In the genomic region with DNA sequence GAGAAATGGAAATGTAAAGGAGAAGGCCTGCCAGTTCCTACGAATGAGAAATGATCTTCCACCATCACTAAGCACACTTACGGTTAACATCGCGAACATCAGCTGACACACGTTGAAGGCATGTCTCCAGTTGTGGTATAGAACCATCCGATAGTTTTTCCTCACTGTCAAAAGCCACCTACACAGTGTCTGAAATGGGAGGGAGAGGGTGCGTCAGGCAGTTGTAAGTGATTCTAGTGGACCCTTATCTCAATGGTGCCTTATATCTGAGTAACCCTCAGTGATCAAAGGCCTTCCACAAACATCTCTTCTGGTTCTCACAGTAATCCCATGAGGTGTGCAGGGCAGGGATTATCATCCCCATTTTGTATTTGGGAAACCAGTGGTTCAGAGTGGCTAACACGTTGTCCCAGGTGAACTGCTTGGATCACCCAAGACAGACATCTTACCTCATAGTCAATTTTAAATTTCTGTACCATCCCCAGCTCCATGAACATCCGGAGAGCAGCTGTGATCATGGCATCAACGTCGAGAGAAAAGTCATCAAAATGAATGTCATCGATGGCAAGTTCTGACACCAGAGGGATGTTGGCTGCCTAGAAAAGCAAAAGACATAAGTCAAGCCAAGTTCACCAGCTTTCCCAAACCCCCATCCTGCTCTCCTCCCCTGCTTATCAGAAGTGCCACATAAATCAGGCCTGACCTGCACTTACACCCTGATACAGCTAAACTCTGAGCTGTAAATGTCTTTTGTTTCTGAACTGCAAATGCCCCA, we compare ENCODE assay signal across 1 cellular context.
TF ChIP-seq lines count a peak whose summit lies in the region.

No MANE protein-coding gene starts in this region.

TF ChIP-seq in HepG2, 621 proteins besides CTCF, POLR2A, EP300 and RAD21 (continued from another document):
- TF ChIP-seq, protein P1, sequence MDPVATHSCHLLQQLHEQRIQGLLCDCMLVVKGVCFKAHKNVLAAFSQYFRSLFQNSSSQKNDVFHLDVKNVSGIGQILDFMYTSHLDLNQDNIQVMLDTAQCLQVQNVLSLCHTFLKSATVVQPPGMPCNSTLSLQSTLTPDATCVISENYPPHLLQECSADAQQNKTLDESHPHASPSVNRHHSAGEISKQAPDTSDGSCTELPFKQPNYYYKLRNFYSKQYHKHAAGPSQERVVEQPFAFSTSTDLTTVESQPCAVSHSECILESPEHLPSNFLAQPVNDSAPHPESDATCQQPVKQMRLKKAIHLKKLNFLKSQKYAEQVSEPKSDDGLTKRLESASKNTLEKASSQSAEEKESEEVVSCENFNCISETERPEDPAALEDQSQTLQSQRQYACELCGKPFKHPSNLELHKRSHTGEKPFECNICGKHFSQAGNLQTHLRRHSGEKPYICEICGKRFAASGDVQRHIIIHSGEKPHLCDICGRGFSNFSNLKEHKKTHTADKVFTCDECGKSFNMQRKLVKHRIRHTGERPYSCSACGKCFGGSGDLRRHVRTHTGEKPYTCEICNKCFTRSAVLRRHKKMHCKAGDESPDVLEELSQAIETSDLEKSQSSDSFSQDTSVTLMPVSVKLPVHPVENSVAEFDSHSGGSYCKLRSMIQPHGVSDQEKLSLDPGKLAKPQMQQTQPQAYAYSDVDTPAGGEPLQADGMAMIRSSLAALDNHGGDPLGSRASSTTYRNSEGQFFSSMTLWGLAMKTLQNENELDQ (CRISPR knock-in tag; IDR thresholded peaks at IDR 0.05; ENCODE audit: borderline replicate concordance): no peak
- TF ChIP-seq, protein P2, sequence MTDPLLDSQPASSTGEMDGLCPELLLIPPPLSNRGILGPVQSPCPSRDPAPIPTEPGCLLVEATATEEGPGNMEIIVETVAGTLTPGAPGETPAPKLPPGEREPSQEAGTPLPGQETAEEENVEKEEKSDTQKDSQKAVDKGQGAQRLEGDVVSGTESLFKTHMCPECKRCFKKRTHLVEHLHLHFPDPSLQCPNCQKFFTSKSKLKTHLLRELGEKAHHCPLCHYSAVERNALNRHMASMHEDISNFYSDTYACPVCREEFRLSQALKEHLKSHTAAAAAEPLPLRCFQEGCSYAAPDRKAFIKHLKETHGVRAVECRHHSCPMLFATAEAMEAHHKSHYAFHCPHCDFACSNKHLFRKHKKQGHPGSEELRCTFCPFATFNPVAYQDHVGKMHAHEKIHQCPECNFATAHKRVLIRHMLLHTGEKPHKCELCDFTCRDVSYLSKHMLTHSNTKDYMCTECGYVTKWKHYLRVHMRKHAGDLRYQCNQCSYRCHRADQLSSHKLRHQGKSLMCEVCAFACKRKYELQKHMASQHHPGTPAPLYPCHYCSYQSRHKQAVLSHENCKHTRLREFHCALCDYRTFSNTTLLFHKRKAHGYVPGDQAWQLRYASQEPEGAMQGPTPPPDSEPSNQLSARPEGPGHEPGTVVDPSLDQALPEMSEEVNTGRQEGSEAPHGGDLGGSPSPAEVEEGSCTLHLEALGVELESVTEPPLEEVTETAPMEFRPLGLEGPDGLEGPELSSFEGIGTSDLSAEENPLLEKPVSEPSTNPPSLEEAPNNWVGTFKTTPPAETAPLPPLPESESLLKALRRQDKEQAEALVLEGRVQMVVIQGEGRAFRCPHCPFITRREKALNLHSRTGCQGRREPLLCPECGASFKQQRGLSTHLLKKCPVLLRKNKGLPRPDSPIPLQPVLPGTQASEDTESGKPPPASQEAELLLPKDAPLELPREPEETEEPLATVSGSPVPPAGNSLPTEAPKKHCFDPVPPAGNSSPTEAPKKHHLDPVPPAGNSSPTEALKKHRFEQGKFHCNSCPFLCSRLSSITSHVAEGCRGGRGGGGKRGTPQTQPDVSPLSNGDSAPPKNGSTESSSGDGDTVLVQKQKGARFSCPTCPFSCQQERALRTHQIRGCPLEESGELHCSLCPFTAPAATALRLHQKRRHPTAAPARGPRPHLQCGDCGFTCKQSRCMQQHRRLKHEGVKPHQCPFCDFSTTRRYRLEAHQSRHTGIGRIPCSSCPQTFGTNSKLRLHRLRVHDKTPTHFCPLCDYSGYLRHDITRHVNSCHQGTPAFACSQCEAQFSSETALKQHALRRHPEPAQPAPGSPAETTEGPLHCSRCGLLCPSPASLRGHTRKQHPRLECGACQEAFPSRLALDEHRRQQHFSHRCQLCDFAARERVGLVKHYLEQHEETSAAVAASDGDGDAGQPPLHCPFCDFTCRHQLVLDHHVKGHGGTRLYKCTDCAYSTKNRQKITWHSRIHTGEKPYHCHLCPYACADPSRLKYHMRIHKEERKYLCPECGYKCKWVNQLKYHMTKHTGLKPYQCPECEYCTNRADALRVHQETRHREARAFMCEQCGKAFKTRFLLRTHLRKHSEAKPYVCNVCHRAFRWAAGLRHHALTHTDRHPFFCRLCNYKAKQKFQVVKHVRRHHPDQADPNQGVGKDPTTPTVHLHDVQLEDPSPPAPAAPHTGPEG (CRISPR knock-in tag; IDR thresholded peaks at IDR 0.05): no peak
- no peak for TF ChIP-seq ZNF567 (CRISPR knock-in tag; IDR thresholded peaks at IDR 0.05; ENCODE audit: borderline replicate concordance)
